8 cellular contexts compared by ENCODE assay signal in genomic region chr2:211033765-211034164, GRCh38.
DNase-seq lines count a peak whose midpoint lies in the region; ATAC-seq and TF ChIP-seq lines count a peak whose summit lies in the region.

No MANE protein-coding gene starts in this region.

- H3K9me2 ChIP-seq in Karpas-422 (replicated peaks; ENCODE audit: insufficient read depth, low read length), result no peaks in the 10 kb centered on the region

- no peak overlapping the region for H2AFZ ChIP-seq in Karpas-422 (ENCODE audit: low read length)

- H3K9ac ChIP-seq in Karpas-422 (ENCODE audit: low read length), result no peak overlapping the region

- H3K36me3 ChIP-seq in Karpas-422 (ENCODE audit: insufficient read depth, low read length) (no peaks in the 10 kb centered on the region), lower lobe of right lung (no peaks in the 10 kb centered on the region)

- TF ChIP-seq CTCF in WTC11 (IDR thresholded peaks at IDR 0.05) (0 out of 2 replicates have a peak, but pooled peaks have one; percentile 25), lower lobe of right lung (IDR thresholded peaks at IDR 0.05) (peak; percentile 17)

- no peak overlapping the region for H3K4me2 ChIP-seq in Karpas-422 (ENCODE audit: low read depth, low read length, poor library complexity, severe bottlenecking)

- peak; percentile 84 for ATAC-seq in WTC11
- ATAC-seq in lower lobe of right lung, result no peak
- ATAC-seq in HG03139 (IDR thresholded peaks at IDR 0.05; ENCODE audit: unreplicated experiment), result no peak
- ATAC-seq in HG03442 (IDR thresholded peaks at IDR 0.05; ENCODE audit: unreplicated experiment), result no peak

- intact Hi-C loops in lower lobe of right lung (cut with DNase I), result no loop called here

- H3K4me3 ChIP-seq in Karpas-422 (ENCODE audit: low read length), result no peak overlapping the region
- H3K4me3 ChIP-seq in lower lobe of right lung, result no peak overlapping the region

- DNase-seq in DMS153 treated with DMSO at 0.1 percent for 48 hours (lab: John Stamatoyannopoulos, UW; ENCODE audit: unreplicated experiment), result peak; percentile 15
- peak; percentile 44 for DNase-seq in Karpas-422
- DNase-seq in WTC11 (ENCODE audit: low spot score), result no peak
- DNase-seq in lower lobe of right lung, result no peak
- no peak for DNase-seq in activated naive CD4-positive, alpha-beta T cell (lab: John Stamatoyannopoulos, UW)
- DNase-seq in NCI-H2107 (lab: John Stamatoyannopoulos, UW), result no peak

- H3K4me1 Mint-ChIP-seq in WTC11, result peaks cover 3% of the 10 kb centered on the region

- no peaks in the 10 kb centered on the region for H4K20me1 ChIP-seq in Karpas-422 (ENCODE audit: insufficient read depth, low read depth, low read length)

- H3K27me3 ChIP-seq in Karpas-422 (ENCODE audit: low read length) (no peaks in the 10 kb centered on the region), lower lobe of right lung (ENCODE audit: low read depth) (no peaks in the 10 kb centered on the region)

- no peak overlapping the region for H3K27ac Mint-ChIP-seq in WTC11

- no peaks in the 10 kb centered on the region for H3K36me3 Mint-ChIP-seq in WTC11

- H3K4me1 ChIP-seq in Karpas-422 (ENCODE audit: low read length) (no peaks in the 10 kb centered on the region), lower lobe of right lung (no peaks in the 10 kb centered on the region)

- H3K27me3 Mint-ChIP-seq in WTC11 (ENCODE audit: low read depth), result no peaks in the 10 kb centered on the region

- H3K9me3 Mint-ChIP-seq in WTC11, result no peaks in the 10 kb centered on the region

- CTCF ChIA-PET in WTC11 (lab: Charles Lee), result interaction anchor here (0.6 to 1.1 kb wide), 2 partner anchors 34 to 76 kb away, joined by 3 read pairs; no protein-coding TSS in a partner anchor

- H3K9me3 ChIP-seq in Karpas-422 (ENCODE audit: low read length) (no peaks in the 10 kb centered on the region), lower lobe of right lung (no peaks in the 10 kb centered on the region)

- no peak overlapping the region for H3K4me3 Mint-ChIP-seq in WTC11

- H3K27ac ChIP-seq in Karpas-422 (ENCODE audit: low read length) (no peak overlapping the region), lower lobe of right lung (no peak overlapping the region)

- POLR2A ChIA-PET in WTC11 (lab: Charles Lee), result no interaction called here

- H3K79me2 ChIP-seq in Karpas-422 (ENCODE audit: low read length), result no peaks in the 10 kb centered on the region

TF ChIP-seq in WTC11, 78 proteins besides CTCF, POLR2A, EP300 and RAD21:
- TF ChIP-seq HMGXB4 (CRISPR knock-in tag; IDR thresholded peaks at IDR 0.05) (no peak), ZNF219 (CRISPR knock-in tag; IDR thresholded peaks at IDR 0.05; ENCODE audit: borderline replicate concordance) (no peak), ZNF671 (CRISPR knock-in tag; IDR thresholded peaks at IDR 0.05) (no peak), CREB1 (CRISPR knock-in tag; IDR thresholded peaks at IDR 0.05) (no peak), ESRRA (CRISPR knock-in tag; IDR thresholded peaks at IDR 0.05; ENCODE audit: borderline replicate concordance) (no peak), STAT6 (CRISPR knock-in tag; conservative IDR thresholded peaks at IDR 0.05; ENCODE audit: low read depth) (no peak), SOX15 (CRISPR knock-in tag; IDR thresholded peaks at IDR 0.05) (no peak), ZSCAN18 (CRISPR knock-in tag; IDR thresholded peaks at IDR 0.05) (no peak), MLX (CRISPR knock-in tag; IDR thresholded peaks at IDR 0.05) (no peak), ATF1 (CRISPR knock-in tag; IDR thresholded peaks at IDR 0.05) (no peak), ETV6 (CRISPR knock-in tag; IDR thresholded peaks at IDR 0.05) (no peak), ATF2 (CRISPR knock-in tag; IDR thresholded peaks at IDR 0.05; ENCODE audit: borderline replicate concordance, low read depth) (no peak), ZMAT4 (CRISPR knock-in tag; IDR thresholded peaks at IDR 0.05) (no peak), HMGA2 (CRISPR knock-in tag; IDR thresholded peaks at IDR 0.05) (no peak), E2F5 (CRISPR knock-in tag; IDR thresholded peaks at IDR 0.05) (no peak), OVOL2 (CRISPR knock-in tag; IDR thresholded peaks at IDR 0.05; ENCODE audit: borderline replicate concordance) (no peak), TCF7 (CRISPR knock-in tag; IDR thresholded peaks at IDR 0.05; ENCODE audit: low read depth) (no peak), GABPB1 (CRISPR knock-in tag; IDR thresholded peaks at IDR 0.05) (no peak), NFATC4 (CRISPR knock-in tag; IDR thresholded peaks at IDR 0.05) (no peak)

Comparison
In these comparisons a context has a peak if more than half of its experiments do, and no peak if none do; other contexts are left out.
1. DNase-seq: peak in DMS153 treated with DMSO at 0.1 percent for 48 hours (single experiment) and Karpas-422 (single experiment); none in WTC11 (single experiment), lower lobe of right lung (single experiment), activated naive CD4-positive, alpha-beta T cell (0 of 4) and NCI-H2107 (single experiment).